8 cellular contexts compared by ENCODE assay signal in the genomic region with DNA sequence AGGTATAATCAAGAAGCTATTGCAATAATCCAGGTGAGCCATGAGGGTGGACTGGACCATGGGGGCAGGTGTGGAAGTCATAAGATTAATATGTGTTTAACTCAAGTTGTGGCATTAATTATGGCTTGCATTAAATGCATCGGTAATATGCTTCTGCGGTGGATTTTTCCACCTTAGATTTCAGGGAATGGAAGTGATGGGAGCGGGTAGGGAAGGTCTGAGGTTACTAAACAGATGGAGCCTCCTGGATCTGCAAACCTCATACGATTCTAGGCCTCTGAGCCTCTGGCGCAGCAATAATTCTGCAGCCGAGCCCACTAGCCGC. TPM values are rescaled to one million over a fixed set of nuclear protein-coding genes. Genes with fewer than 3 reads are reported as not detected.
DNase-seq lines count a peak whose midpoint lies in the region; ATAC-seq, FAIRE-seq and TF ChIP-seq lines count a peak whose summit lies in the region.

No MANE protein-coding gene starts in this region.

- H3K9ac ChIP-seq in SU-DHL-6 (ENCODE audit: low read length): peak overlapping the region; percentile 53
- no peak overlapping the region for H3K9ac ChIP-seq in fibroblast of lung (ENCODE audit: insufficient read depth, low read length)

- H3K4me2 ChIP-seq in DOHH2 (ENCODE audit: low read length): peak overlapping the region; percentile 79
- H3K4me2 ChIP-seq in SU-DHL-6 (ENCODE audit: low read depth, low read length, poor library complexity, severe bottlenecking): peak overlapping the region; percentile 56
- H3K4me2 ChIP-seq in fibroblast of lung (ENCODE audit: extremely low read depth, insufficient read depth, low read length): peak overlapping the region; percentile 99

- 26% methylated on average over 7 of the region's 7 CpGs for WGBS in prostate gland

- no peak overlapping the region for H3K27ac ChIP-seq in DOHH2 (ENCODE audit: low read depth, low read length)
- no peak overlapping the region for H3K27ac ChIP-seq in SU-DHL-6 (ENCODE audit: low read depth, low read length)
- H3K27ac ChIP-seq in fibroblast of lung (ENCODE audit: insufficient read depth, low read length): no peak overlapping the region
- peak overlapping the region in 1 of 2 donors; percentile 81 for H3K27ac ChIP-seq in prostate gland

- TF ChIP-seq CTCF in DOHH2 (IDR thresholded peaks at IDR 0.05; ENCODE audit: low read depth, low read length, poor library complexity, severe bottlenecking) (no peak), SU-DHL-6 (IDR thresholded peaks at IDR 0.05; ENCODE audit: insufficient read depth, low read length, poor library complexity, severe bottlenecking) (no peak), fibroblast of lung (conservative IDR thresholded peaks at IDR 0.05 in 1 of 2, IDR thresholded peaks at IDR 0.05 in 1 of 2; ENCODE audit: low read depth in 1 of 2, low read length in 2 of 2) (no peak), prostate gland (IDR thresholded peaks at IDR 0.05) (no peak)

- intact Hi-C loops in prostate gland (cut with DNase I) (loop anchor here (5.0 kb wide), 1 partner anchor 42 kb away; a partner anchor contains a TSS), head of caudate nucleus (cut with DNase I) (loop anchor here (5.0 to 10.0 kb wide), 2 partner anchors 42 to 110 kb away; a partner anchor contains a TSS)

- H3K79me2 ChIP-seq in DOHH2 (ENCODE audit: control insufficient read depth, low read length): no peaks in the 10 kb centered on the region
- no peaks in the 10 kb centered on the region for H3K79me2 ChIP-seq in SU-DHL-6 (ENCODE audit: insufficient read depth, low read length)
- no peaks in the 10 kb centered on the region for H3K79me2 ChIP-seq in fibroblast of lung (ENCODE audit: control insufficient read depth, insufficient read depth, low read length)

- no peaks in the 10 kb centered on the region for H3K36me3 ChIP-seq in DOHH2 (ENCODE audit: control insufficient read depth, low read length)
- no peaks in the 10 kb centered on the region for H3K36me3 ChIP-seq in SU-DHL-6 (ENCODE audit: low read length)
- H3K36me3 ChIP-seq in fibroblast of lung (ENCODE audit: control insufficient read depth, insufficient read depth, low read length): no peaks in the 10 kb centered on the region
- no peaks in the 10 kb centered on the region for H3K36me3 ChIP-seq in prostate gland

- H3K4me1 ChIP-seq in DOHH2 (ENCODE audit: control insufficient read depth, low read length): peaks cover 6% of the 10 kb centered on the region
- H3K4me1 ChIP-seq in fibroblast of lung (ENCODE audit: control insufficient read depth, extremely low read depth, insufficient read depth, low read length): peaks cover 5% of the 10 kb centered on the region
- no peaks in the 10 kb centered on the region for H3K4me1 ChIP-seq in prostate gland (replicated peaks)

- H2AFZ ChIP-seq in SU-DHL-6 (ENCODE audit: low read depth, low read length, severe bottlenecking) (peak overlapping the region; percentile 47), fibroblast of lung (ENCODE audit: low read length) (peak overlapping the region; percentile 95)

- H3K27me3 ChIP-seq in DOHH2 (ENCODE audit: control insufficient read depth, low read length) (peaks cover 11% of the 10 kb centered on the region), SU-DHL-6 (ENCODE audit: low read length) (no peaks in the 10 kb centered on the region), fibroblast of lung (ENCODE audit: control insufficient read depth, insufficient read depth, low read length) (no peaks in the 10 kb centered on the region), prostate gland (replicated peaks; ENCODE audit: insufficient read depth) (no peaks in the 10 kb centered on the region)

- H3K9me2 ChIP-seq in DOHH2 (replicated peaks; ENCODE audit: control insufficient read depth, low read length): no peaks in the 10 kb centered on the region
- H3K9me2 ChIP-seq in SU-DHL-6 (replicated peaks; ENCODE audit: insufficient read depth, low read length): no peaks in the 10 kb centered on the region

- H3F3A ChIP-seq in DOHH2 (ENCODE audit: control insufficient read depth, insufficient read depth) (no peaks in the 10 kb centered on the region), SU-DHL-6 (ENCODE audit: insufficient read depth) (no peaks in the 10 kb centered on the region)

- peak overlapping the region; percentile 78 for H3K4me3 ChIP-seq in DOHH2 (ENCODE audit: low read length)
- H3K4me3 ChIP-seq in SU-DHL-6 (ENCODE audit: insufficient read depth, low read length, poor library complexity, severe bottlenecking): peak overlapping the region; percentile 57
- H3K4me3 ChIP-seq in fibroblast of lung (replicated peaks in 1 of 4; ENCODE audit: control extremely low read depth in 1 of 4, insufficient read depth in 1 of 4, low read depth in 3 of 4, low read length in 4 of 4): peak overlapping the region; percentile 72 to 83 (median 82)
- peak overlapping the region; percentile 78 to 80 for H3K4me3 ChIP-seq in prostate gland

- DNase-seq in fibroblast of lung (ENCODE audit: low read depth in 2 of 2) (no peak), prostate gland (ENCODE audit: low spot score) (no peak), GM12891 (ENCODE audit: insufficient read length, low spot score) (no peak), SKM-1 treated with dmso at 0.1 percent for 144 hours (lab: John Stamatoyannopoulos, UW; ENCODE audit: unreplicated experiment) (no peak), head of caudate nucleus (no peak)

- H4K20me1 ChIP-seq in DOHH2 (ENCODE audit: control insufficient read depth, insufficient read depth, low read depth, low read length) (no peaks in the 10 kb centered on the region), SU-DHL-6 (ENCODE audit: low read depth, low read length) (no peaks in the 10 kb centered on the region), fibroblast of lung (ENCODE audit: control insufficient read depth, extremely low read depth, insufficient read depth, low read length) (no peaks in the 10 kb centered on the region)

- no peak for FAIRE-seq in GM12891 (lab: Jason Lieb, UNC)

- ATAC-seq in esophagus mucosa: no peak

- H3K9me3 ChIP-seq in DOHH2 (ENCODE audit: control insufficient read depth, insufficient read depth, low read length) (no peaks in the 10 kb centered on the region), SU-DHL-6 (ENCODE audit: insufficient read depth, low read length) (no peaks in the 10 kb centered on the region), fibroblast of lung (ENCODE audit: control insufficient read depth, insufficient read depth, low read depth, low read length) (no peaks in the 10 kb centered on the region), prostate gland (no peaks in the 10 kb centered on the region)

- TF ChIP-seq POLR2A in prostate gland (IDR thresholded peaks at IDR 0.05) (no peak), GM12891 (IDR thresholded peaks at IDR 0.05; ENCODE audit: low read depth, low read length) (no peak)

TF ChIP-seq in GM12891, 5 proteins besides CTCF, POLR2A, EP300 and RAD21:
- no peak for TF ChIP-seq SPI1 (IDR thresholded peaks at IDR 0.05; ENCODE audit: low read depth, low read length)
- TF ChIP-seq POLR2AphosphoS5 (IDR thresholded peaks at IDR 0.05; ENCODE audit: low read depth, low read length): no peak
- no peak for TF ChIP-seq POU2F2 (IDR thresholded peaks at IDR 0.05; ENCODE audit: low read depth, low read length)
- no peak for TF ChIP-seq PAX5 (IDR thresholded peaks at IDR 0.05; ENCODE audit: insufficient read depth, low read length, severe bottlenecking)
- TF ChIP-seq TAF1 (IDR thresholded peaks at IDR 0.05; ENCODE audit: low read depth, low read length): no peak
TF ChIP-seq in GM12891: peak in this region for 0.

RNA-seq across cellular contexts. Expression of a gene that starts 0.3 kb away (rescaled TPM):
- total RNA-seq in fibroblast of lung (1.5 and 4.3 TPM in 2 replicates), prostate gland (10 to 100 TPM; 12.8 to 30.4 TPM), esophagus mucosa (0.36 TPM)
- polyA plus RNA-seq in fibroblast of lung: 0.53 and 0.70 TPM in 2 replicates
- polyA plus RNA-seq in fibroblast of lung (2012): 0.35 and 0.43 TPM in 2 replicates
- 2.4 TPM in 1 of 2 replicates, not detected in the other for polyA minus RNA-seq in fibroblast of lung (ENCODE audit: low replicate concordance)
- 0.04 TPM for polyA plus RNA-seq in GM12891 (2012; ENCODE audit: low read depth, missing spikeins)

RNA-seq across cellular contexts. Expression of a gene that starts 40.5 kb away (rescaled TPM):
- total RNA-seq in fibroblast of lung (107 and 140 TPM in 2 replicates), prostate gland (100 to 1,000 TPM in 1 of 2 donors, 10 to 100 TPM in 1; 87.8 to 103 TPM), esophagus mucosa (56.5 TPM)
- 42.1 and 42.9 TPM in 2 replicates for polyA plus RNA-seq in fibroblast of lung
- 52.6 and 52.7 TPM in 2 replicates for polyA plus RNA-seq in fibroblast of lung (2012)
- 40.6 and 62.0 TPM in 2 replicates for polyA minus RNA-seq in fibroblast of lung (ENCODE audit: low replicate concordance)
- 41.8 TPM for polyA plus RNA-seq in GM12891 (2012; ENCODE audit: low read depth, missing spikeins)
